9 cellular contexts compared by ENCODE assay signal in the genomic region with DNA sequence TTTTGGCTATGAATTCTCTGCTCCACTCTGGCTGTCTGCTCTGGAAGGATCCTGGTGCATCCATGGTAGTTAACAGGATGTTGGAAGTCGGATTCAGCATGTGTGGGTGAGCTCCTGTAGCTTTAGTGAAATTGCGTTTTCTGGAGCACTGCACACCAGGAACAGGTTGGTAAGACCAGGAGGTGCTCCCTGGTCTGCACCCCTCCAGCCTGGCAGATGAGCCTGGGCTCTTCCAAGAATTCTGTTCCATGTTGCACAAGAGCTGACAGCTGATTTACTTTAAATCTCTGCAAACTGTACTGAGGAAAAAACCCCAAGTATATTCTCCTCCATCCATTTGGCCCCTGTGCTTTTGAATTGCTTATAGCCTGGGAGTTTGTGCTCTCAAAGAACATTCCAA. TPM values are rescaled to one million over a fixed set of nuclear protein-coding genes. Genes with fewer than 3 reads are reported as not detected.
"Had no signal": no experiment of that assay in that cellular context is flagged by ENCODE, and none has a peak within 500 bp of the region (broad histone marks: within the 10 kb centered on the region; RNA-seq: fewer than 3 reads in every experiment).

No MANE protein-coding gene starts in this region.

- H3K4me3 ChIP-seq: GM23248, HAP-1 had no signal

- H3K27ac Mint-ChIP-seq: HFFc6, IgD-negative memory B cell had no signal

- ATAC-seq: HCT116, HepG2 had no signal

- H3K36me3 Mint-ChIP-seq: IgD-negative memory B cell had no signal

- H3K27ac ChIP-seq: GM23248, HL-60 had no signal

- H3K4me1 Mint-ChIP-seq: IgD-negative memory B cell had no signal

- H3K4me3 Mint-ChIP-seq: HFFc6, IgD-negative memory B cell had no signal

- H3K9me3 Mint-ChIP-seq: IgD-negative memory B cell had no signal

- H3K27me3 Mint-ChIP-seq: IgD-negative memory B cell had no signal

- DNase-seq: GOT3, H7, HFFc6 had no signal

RNA-seq across cellular contexts. Expression of gene KCNK1, which starts 33.7 kb away (rescaled TPM):
- total RNA-seq: HepG2, HFFc6 had no signal
